ENCODE assay signal across 7 cellular contexts in genomic region chr12:98501266-98501629, GRCh38. TPM values are rescaled to one million over a fixed set of nuclear protein-coding genes. Genes with fewer than 3 reads are reported as not detected.
A peak's percentile ranks its signal among the peaks of the same experiment; 100 is the strongest.
DNase-seq lines count a peak whose midpoint lies in the region; ATAC-seq, FAIRE-seq and TF ChIP-seq lines count a peak whose summit lies in the region.
"Not testable (repeated sequence)": the region's sequence is repeated elsewhere in the genome, so short reads cannot be mapped to it uniquely, and the experiment has no call there.

No MANE protein-coding gene starts in this region.

- H3K4me3 Mint-ChIP-seq in GM23338 = peak overlapping the region; percentile 19; the same call in 1 of the 3 replicates
- peak overlapping the region; percentile 48 for H3K4me3 Mint-ChIP-seq in T-helper 2 cell treated with Interferon-gamma antibody and Interleukin-4, amounts not matched to agents 5 μg/mL and 100 μg/mL, for 36 hours
- H3K4me3 Mint-ChIP-seq in activated T-cell treated with anti-CD3 and anti-CD28 coated beads, Interleukin-2, amount 50 U/mL, for 4 hours = peak overlapping the region; percentile 74
- peak overlapping the region; percentile 71 for H3K4me3 Mint-ChIP-seq in astrocyte (ENCODE audit: unreplicated experiment)
- not testable (repeated sequence) for H3K4me3 Mint-ChIP-seq in glutamatergic neuron (ENCODE audit: unreplicated experiment)
- peak overlapping the region in 7 of 10 donors; percentile 25 to 69 (median 58) for H3K4me3 Mint-ChIP-seq in naive thymus-derived CD4-positive, alpha-beta T cell
- H3K4me3 Mint-ChIP-seq in progenitor cell of endocrine pancreas (ENCODE audit: low read depth) = peak overlapping the region; percentile 61

- H3K4me2 ChIP-seq in GM23338; astrocyte (ENCODE audit: low read length): not testable (repeated sequence)

- H3K9me3 ChIP-seq in astrocyte (ENCODE audit: insufficient read depth, low read depth, low read length); naive thymus-derived CD4-positive, alpha-beta T cell (ENCODE audit: control insufficient read depth in 2 of 3, low read length in 3 of 3): not testable (repeated sequence)

- not testable (repeated sequence) for H3F3A ChIP-seq in GM23338 (replicated peaks; ENCODE audit: low read depth)

- H3K27ac ChIP-seq in GM23338 (ENCODE audit: low read depth); astrocyte (ENCODE audit: low read depth, low read length); naive thymus-derived CD4-positive, alpha-beta T cell (ENCODE audit: low read depth, low read length): not testable (repeated sequence)

- POLR2A ChIA-PET in naive thymus-derived CD4-positive, alpha-beta T cell (lab: Charles Lee) = interaction anchor here (6.5 kb wide), 1 partner anchor 14 kb away, joined by 103 read pairs; the partner anchor contains the start of gene TMPO

- H3K4me1 Mint-ChIP-seq in GM23338; astrocyte (ENCODE audit: low read depth, unreplicated experiment); glutamatergic neuron (ENCODE audit: low read depth, unreplicated experiment); progenitor cell of endocrine pancreas (ENCODE audit: low read depth): not testable (repeated sequence)
- H3K4me1 Mint-ChIP-seq in T-helper 2 cell treated with Interferon-gamma antibody and Interleukin-4, amounts not matched to agents 5 μg/mL and 100 μg/mL, for 36 hours (ENCODE audit: low read depth) = peaks cover 32% of the 10 kb centered on the region
- H3K4me1 Mint-ChIP-seq in activated T-cell treated with anti-CD3 and anti-CD28 coated beads, Interleukin-2, amount 50 U/mL, for 4 hours (ENCODE audit: low read depth) = peaks cover 30% of the 10 kb centered on the region
- H3K4me1 Mint-ChIP-seq in naive thymus-derived CD4-positive, alpha-beta T cell = peaks cover 6 to 35% (median 23%) of the 10 kb centered on the region in 7 donors

- not testable (repeated sequence) for H3K36me3 ChIP-seq in GM23338 (ENCODE audit: insufficient read depth); astrocyte (ENCODE audit: insufficient read depth, low read length); naive thymus-derived CD4-positive, alpha-beta T cell (ENCODE audit: control insufficient read depth in 2 of 3, insufficient read depth in 3 of 3, low read length in 3 of 3)

- H3K27me3 Mint-ChIP-seq in GM23338 (ENCODE audit: insufficient read depth, low read depth, poor library complexity) = peaks cover 34% of the 10 kb centered on the region
- H3K27me3 Mint-ChIP-seq in T-helper 2 cell treated with Interferon-gamma antibody and Interleukin-4, amounts not matched to agents 5 μg/mL and 100 μg/mL, for 36 hours (ENCODE audit: low read depth) = peaks cover 15% of the 10 kb centered on the region
- not testable (repeated sequence) for H3K27me3 Mint-ChIP-seq in activated T-cell treated with anti-CD3 and anti-CD28 coated beads, Interleukin-2, amount 50 U/mL, for 4 hours (ENCODE audit: low read depth); astrocyte (ENCODE audit: low read depth, unreplicated experiment); progenitor cell of endocrine pancreas
- H3K27me3 Mint-ChIP-seq in glutamatergic neuron (ENCODE audit: unreplicated experiment) = peaks cover 26% of the 10 kb centered on the region
- peaks cover 0 to 18% (median 3%) of the 10 kb centered on the region in 5 donors for H3K27me3 Mint-ChIP-seq in naive thymus-derived CD4-positive, alpha-beta T cell

- H3K79me2 ChIP-seq in GM23338 (replicated peaks; ENCODE audit: insufficient read depth); astrocyte (ENCODE audit: insufficient read depth, low read length): not testable (repeated sequence)

- not testable (repeated sequence) for H2AFZ ChIP-seq in GM23338; astrocyte (ENCODE audit: low read depth, low read length)

- H3K9ac ChIP-seq in astrocyte (ENCODE audit: low read length) = not testable (repeated sequence)

- TF ChIP-seq CTCF in GM23338 (conservative IDR thresholded peaks at IDR 0.05; ENCODE audit: low read depth in 2 of 2); astrocyte (IDR thresholded peaks at IDR 0.05; ENCODE audit: insufficient read depth, low read depth, low read length); glutamatergic neuron (IDR thresholded peaks at IDR 0.05; ENCODE audit: partially characterized antibody, unreplicated experiment); progenitor cell of endocrine pancreas (IDR thresholded peaks at IDR 0.05; ENCODE audit: unreplicated experiment): not testable (repeated sequence)

- intact Hi-C loops in naive thymus-derived CD4-positive, alpha-beta T cell (cut with micrococcal nuclease) = loop anchor here (5.0 kb wide), 1 partner anchor 1594 kb away; the partner anchor contains the start of gene NEDD1 (in 2 of the 2)

- not testable (repeated sequence) for H3K9me2 ChIP-seq in GM23338 (ENCODE audit: insufficient read depth)

- H3K36me3 Mint-ChIP-seq in GM23338 (ENCODE audit: low read depth) = peaks cover 12% of the 10 kb centered on the region; the same call in 2 of the 3 replicates
- not testable (repeated sequence) for H3K36me3 Mint-ChIP-seq in T-helper 2 cell treated with Interferon-gamma antibody and Interleukin-4, amounts not matched to agents 5 μg/mL and 100 μg/mL, for 36 hours (ENCODE audit: low read depth); activated T-cell treated with anti-CD3 and anti-CD28 coated beads, Interleukin-2, amount 50 U/mL, for 4 hours (ENCODE audit: insufficient read depth); astrocyte (ENCODE audit: low read depth, unreplicated experiment); progenitor cell of endocrine pancreas (ENCODE audit: insufficient read depth)
- peaks cover 12% of the 10 kb centered on the region for H3K36me3 Mint-ChIP-seq in glutamatergic neuron (ENCODE audit: unreplicated experiment)
- H3K36me3 Mint-ChIP-seq in naive thymus-derived CD4-positive, alpha-beta T cell = peaks cover 0 to 15% (median 0%) of the 10 kb centered on the region in 5 donors

- H3K4me3 ChIP-seq in GM23338; astrocyte (ENCODE audit: insufficient read depth, low read depth, low read length); naive thymus-derived CD4-positive, alpha-beta T cell (ENCODE audit: low read length): not testable (repeated sequence)

- H3K4me1 ChIP-seq in GM23338 (ENCODE audit: insufficient read depth); astrocyte (ENCODE audit: insufficient read depth, low read length): not testable (repeated sequence)
- H3K4me1 ChIP-seq in naive thymus-derived CD4-positive, alpha-beta T cell (ENCODE audit: control insufficient read depth in 2 of 2, insufficient read depth in 2 of 2, low read length in 2 of 2) = peaks cover 0 to 11% of the 10 kb centered on the region in 2 donors

- not testable (repeated sequence) for DNase-seq in GM23338 (ENCODE audit: low spot score); T-helper 2 cell treated with Interferon-gamma antibody and Interleukin-4, amounts not matched to agents 5 μg/mL and 100 μg/mL, for 36 hours (ENCODE audit: low spot score); activated T-cell treated with anti-CD3 and anti-CD28 coated beads, Interleukin-2, amount 50 U/mL, for 4 hours; astrocyte (ENCODE audit: low read depth); glutamatergic neuron; naive thymus-derived CD4-positive, alpha-beta T cell; progenitor cell of endocrine pancreas (ENCODE audit: low spot score, unreplicated experiment)

- H3K27me3 ChIP-seq in GM23338 (ENCODE audit: insufficient read depth); astrocyte (ENCODE audit: insufficient read depth, low read length); naive thymus-derived CD4-positive, alpha-beta T cell (ENCODE audit: control insufficient read depth in 2 of 2, insufficient read depth in 2 of 2, low read length in 2 of 2): not testable (repeated sequence)

- CTCF ChIA-PET in naive thymus-derived CD4-positive, alpha-beta T cell (lab: Charles Lee) = interaction anchor here (1.2 to 1.8 kb wide), 2 partner anchors 9 to 31 kb away, joined by 3 to 10 read pairs; no protein-coding TSS in a partner anchor

- ATAC-seq in GM23338; activated T-cell treated with anti-CD3 and anti-CD28 coated beads, Interleukin-2, amount 50 U/mL, for 4 hours; naive thymus-derived CD4-positive, alpha-beta T cell: not testable (repeated sequence)

- H4K20me1 ChIP-seq in GM23338 (replicated peaks; ENCODE audit: insufficient read depth); astrocyte (ENCODE audit: insufficient read depth, low read length): not testable (repeated sequence)

- peaks cover 15% of the 10 kb centered on the region; the same call in 2 of the 3 replicates for H3K9me3 Mint-ChIP-seq in GM23338
- H3K9me3 Mint-ChIP-seq in T-helper 2 cell treated with Interferon-gamma antibody and Interleukin-4, amounts not matched to agents 5 μg/mL and 100 μg/mL, for 36 hours; activated T-cell treated with anti-CD3 and anti-CD28 coated beads, Interleukin-2, amount 50 U/mL, for 4 hours; astrocyte (ENCODE audit: unreplicated experiment); progenitor cell of endocrine pancreas (ENCODE audit: low read depth): not testable (repeated sequence)
- H3K9me3 Mint-ChIP-seq in glutamatergic neuron (ENCODE audit: unreplicated experiment) = peaks cover 26% of the 10 kb centered on the region
- H3K9me3 Mint-ChIP-seq in naive thymus-derived CD4-positive, alpha-beta T cell = peaks cover 0 to 21% (median 0%) of the 10 kb centered on the region in 11 donors

- H3K27ac Mint-ChIP-seq in GM23338; T-helper 2 cell treated with Interferon-gamma antibody and Interleukin-4, amounts not matched to agents 5 μg/mL and 100 μg/mL, for 36 hours: not testable (repeated sequence)
- H3K27ac Mint-ChIP-seq in astrocyte (ENCODE audit: unreplicated experiment) = peak overlapping the region; percentile 66
- H3K27ac Mint-ChIP-seq in glutamatergic neuron (ENCODE audit: unreplicated experiment) = peak overlapping the region; percentile 38
- peak overlapping the region in 5 of 9 donors; percentile 12 to 97 (median 62) for H3K27ac Mint-ChIP-seq in naive thymus-derived CD4-positive, alpha-beta T cell
- peak overlapping the region; percentile 68 for H3K27ac Mint-ChIP-seq in progenitor cell of endocrine pancreas

- FAIRE-seq in astrocyte (lab: Jason Lieb, UNC) = not testable (repeated sequence)

RNA-seq across cellular contexts. Expression of gene TMPO, which starts 14.1 kb away (rescaled TPM):
- 256 and 290 TPM in 2 replicates for total RNA-seq in GM23338 (2014; rRNA removed; shearing (Covaris generic))
- 75.5 and 77.9 TPM in 2 replicates for polyA plus RNA-seq in GM23338 (2016; fragmentation: Nextera tagmentation; extraction: Ambion mirVana)
- total RNA-seq in activated T-cell treated with anti-CD3 and anti-CD28 coated beads, Interleukin-2, amount 50 U/mL, for 4 hours = 100 to 1,000 TPM; 180 to 198 (median 187) TPM
- total RNA-seq in astrocyte (29.7 and 39.2 TPM in 2 replicates), glutamatergic neuron (ENCODE audit: unreplicated experiment) (80.2 TPM), progenitor cell of endocrine pancreas (191 and 203 TPM in 2 replicates)
- 100 to 1,000 TPM in 3 of 5 experiments, 10 to 100 TPM in 2; 88.1 to 267 (median 161) TPM for total RNA-seq in naive thymus-derived CD4-positive, alpha-beta T cell
- 10 to 100 TPM; 62.8 to 70.4 TPM for polyA plus RNA-seq in naive thymus-derived CD4-positive, alpha-beta T cell
